ENCODE assay signal across 8 cellular contexts in the genomic region with DNA sequence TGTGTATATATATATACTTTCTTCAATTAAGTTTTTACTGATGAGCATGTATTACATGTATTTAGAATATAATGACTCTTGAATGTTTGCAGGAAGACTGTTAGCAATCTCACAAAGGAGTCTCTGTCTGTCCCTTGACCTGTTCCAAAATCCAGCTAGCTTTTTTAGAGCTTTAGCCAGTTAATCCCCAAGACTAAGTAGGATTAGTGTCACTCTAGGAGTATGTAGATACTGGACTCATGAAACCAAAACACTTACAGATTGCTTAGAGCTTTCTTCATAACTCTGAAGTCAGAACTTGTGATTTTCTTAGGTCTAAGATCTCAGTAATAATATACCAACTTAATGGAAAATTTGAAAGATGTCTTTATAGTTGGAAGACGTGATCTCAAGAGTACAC. TPM values are rescaled to one million over a fixed set of nuclear protein-coding genes. Genes with fewer than 3 reads are reported as not detected.
DNase-seq lines count a peak whose midpoint lies in the region; ATAC-seq lines count a peak whose summit lies in the region.

No MANE protein-coding gene starts in this region.

- peak overlapping the region; percentile 6 for H3K27ac Mint-ChIP-seq in activated CD8-positive, alpha-beta memory T cell treated with anti-CD3 and anti-CD28 coated beads, Interleukin-2, amount 10 ng/mL, durations not matched to agents 7 days and 5 days
- peak overlapping the region; percentile 96 for H3K27ac Mint-ChIP-seq in T-helper 17 cell
- peak overlapping the region; percentile 23 for H3K27ac Mint-ChIP-seq in stimulated activated effector memory CD8-positive, alpha-beta T cell treated with anti-CD3 and anti-CD28 coated beads, Interleukin-12 subunit alpha, Interleukin-12 subunit beta, amount 100 ng/mL, for 72 hours

- peaks cover 33% of the 10 kb centered on the region for H3K36me3 Mint-ChIP-seq in activated CD8-positive, alpha-beta memory T cell treated with anti-CD3 and anti-CD28 coated beads, Interleukin-2, amount 10 ng/mL, durations not matched to agents 7 days and 5 days
- no peaks in the 10 kb centered on the region for H3K36me3 Mint-ChIP-seq in T-helper 17 cell (ENCODE audit: low read depth)
- H3K36me3 Mint-ChIP-seq in stimulated activated effector memory CD8-positive, alpha-beta T cell treated with anti-CD3 and anti-CD28 coated beads, Interleukin-12 subunit alpha, Interleukin-12 subunit beta, amount 100 ng/mL, for 72 hours = peaks cover 63% of the 10 kb centered on the region

- peak overlapping the region; percentile 57 for H3K4me3 Mint-ChIP-seq in activated CD8-positive, alpha-beta memory T cell treated with anti-CD3 and anti-CD28 coated beads, Interleukin-2, amount 10 ng/mL, durations not matched to agents 7 days and 5 days
- H3K4me3 Mint-ChIP-seq in T-helper 17 cell = peak overlapping the region; percentile 63
- peak overlapping the region; percentile 89 for H3K4me3 Mint-ChIP-seq in stimulated activated effector memory CD8-positive, alpha-beta T cell treated with anti-CD3 and anti-CD28 coated beads, Interleukin-12 subunit alpha, Interleukin-12 subunit beta, amount 100 ng/mL, for 72 hours

- H3K4me1 Mint-ChIP-seq in activated CD8-positive, alpha-beta memory T cell treated with anti-CD3 and anti-CD28 coated beads, Interleukin-2, amount 10 ng/mL, durations not matched to agents 7 days and 5 days = peaks cover 32% of the 10 kb centered on the region
- H3K4me1 Mint-ChIP-seq in T-helper 17 cell = peaks cover 33% of the 10 kb centered on the region
- H3K4me1 Mint-ChIP-seq in stimulated activated effector memory CD8-positive, alpha-beta T cell treated with anti-CD3 and anti-CD28 coated beads, Interleukin-12 subunit alpha, Interleukin-12 subunit beta, amount 100 ng/mL, for 72 hours = peaks cover 29% of the 10 kb centered on the region

- no peaks in the 10 kb centered on the region for H3K27me3 Mint-ChIP-seq in activated CD8-positive, alpha-beta memory T cell treated with anti-CD3 and anti-CD28 coated beads, Interleukin-2, amount 10 ng/mL, durations not matched to agents 7 days and 5 days
- no peaks in the 10 kb centered on the region for H3K27me3 Mint-ChIP-seq in T-helper 17 cell

- no peaks in the 10 kb centered on the region for H3K9me3 Mint-ChIP-seq in activated CD8-positive, alpha-beta memory T cell treated with anti-CD3 and anti-CD28 coated beads, Interleukin-2, amount 10 ng/mL, durations not matched to agents 7 days and 5 days (ENCODE audit: low read depth)
- H3K9me3 Mint-ChIP-seq in stimulated activated effector memory CD8-positive, alpha-beta T cell treated with anti-CD3 and anti-CD28 coated beads, Interleukin-12 subunit alpha, Interleukin-12 subunit beta, amount 100 ng/mL, for 72 hours = no peaks in the 10 kb centered on the region

- H3K9me3 ChIP-seq in T-helper 17 cell (ENCODE audit: control insufficient read depth, low read length, poor library complexity, severe bottlenecking) = no peaks in the 10 kb centered on the region

- CTCF ChIA-PET in activated CD8-positive, alpha-beta memory T cell treated with anti-CD3 and anti-CD28 coated beads, Interleukin-2, amount 10 ng/mL, durations not matched to agents 7 days and 5 days (lab: Charles Lee) = interaction anchor here (1.2 to 2.9 kb wide), 2 partner anchors 54 to 242 kb away, joined by 3 to 11 read pairs; partner anchors contain the start of gene DARS1

- H3K27ac ChIP-seq in caudate nucleus (ENCODE audit: low read depth, low read length) = no peak overlapping the region

- ATAC-seq in activated CD8-positive, alpha-beta memory T cell treated with anti-CD3 and anti-CD28 coated beads, Interleukin-2, amount 10 ng/mL, durations not matched to agents 7 days and 5 days = no peak
- ATAC-seq in T-helper 17 cell = no peak
- no peak for ATAC-seq in stimulated activated effector memory CD8-positive, alpha-beta T cell treated with anti-CD3 and anti-CD28 coated beads, Interleukin-12 subunit alpha, Interleukin-12 subunit beta, amount 100 ng/mL, for 72 hours
- no peak for ATAC-seq in HG03457 (IDR thresholded peaks at IDR 0.05; ENCODE audit: unreplicated experiment)

- no peak for DNase-seq in activated CD8-positive, alpha-beta memory T cell treated with anti-CD3 and anti-CD28 coated beads, Interleukin-2, amount 10 ng/mL, durations not matched to agents 7 days and 5 days
- DNase-seq in activated CD8-positive, alpha-beta memory T cell treated with anti-CD3 and anti-CD28 coated beads, Interleukin-2, amount 50 U/mL, for 48 hours = no peak
- DNase-seq in T-helper 17 cell (no peak), fibroblast of peridontal ligament (ENCODE audit: extremely low read depth) (peak; percentile 38), DMS153 treated with DMSO at 0.1 percent for 48 hours (lab: John Stamatoyannopoulos, UW; ENCODE audit: unreplicated experiment) (no peak), caudate nucleus (lab: John Stamatoyannopoulos, UW) (no peak)
- no peak for DNase-seq in stimulated activated effector memory CD8-positive, alpha-beta T cell treated with anti-CD3 and anti-CD28 coated beads, Interleukin-12 subunit alpha, Interleukin-12 subunit beta, amount 100 ng/mL, for 72 hours (ENCODE audit: low spot score in 2 of 2)

RNA-seq across cellular contexts. Expression of gene UBXN4, which starts 2.2 kb away (rescaled TPM):
- 100 to 1,000 TPM; 105 to 112 TPM for total RNA-seq in activated CD8-positive, alpha-beta memory T cell treated with anti-CD3 and anti-CD28 coated beads, Interleukin-2, amount 10 ng/mL, durations not matched to agents 7 days and 5 days
- 100 to 1,000 TPM; 128 to 138 TPM for total RNA-seq in T-helper 17 cell

Comparison
In these comparisons a context has a peak if more than half of its experiments do, and no peak if none do; other contexts are left out.
1. H3K27ac Mint-ChIP-seq: peak in every context shown above with its lines; median percentile 96 in T-helper 17 cell; 23 in stimulated activated effector memory CD8-positive, alpha-beta T cell treated with anti-CD3 and anti-CD28 coated beads, Interleukin-12 subunit alpha, Interleukin-12 subunit beta, amount 100 ng/mL, for 72 hours; 6 in activated CD8-positive, alpha-beta memory T cell treated with anti-CD3 and anti-CD28 coated beads, Interleukin-2, amount 10 ng/mL, durations not matched to agents 7 days and 5 days.